8 cellular contexts compared by ENCODE assay signal in genomic region chr9:130043654-130044623, GRCh38. TPM values are rescaled to one million over a fixed set of nuclear protein-coding genes. Genes with fewer than 3 reads are reported as not detected.
A peak's percentile ranks its signal among the peaks of the same experiment; 100 is the strongest.
DNase-seq lines count a peak whose midpoint lies in the region; ATAC-seq, FAIRE-seq and TF ChIP-seq lines count a peak whose summit lies in the region.

No MANE protein-coding gene starts in this region.

- TF ChIP-seq RAD21 in liver (IDR thresholded peaks at IDR 0.05), result peak; percentile 37 to 63

- H3K27me3 ChIP-seq in BJ (ENCODE audit: control insufficient read depth, insufficient read depth, low read length) (no peaks in the 10 kb centered on the region), liver (ENCODE audit: control insufficient read depth in 4 of 4, insufficient read depth in 4 of 4, low read length in 3 of 4) (no peaks in the 10 kb centered on the region), tibial nerve (no peaks in the 10 kb centered on the region)

- H3K36me3 ChIP-seq in BJ (ENCODE audit: control insufficient read depth, insufficient read depth, low read length) (no peaks in the 10 kb centered on the region), KOPT-K1 (ENCODE audit: insufficient read depth, low read length) (no peaks in the 10 kb centered on the region), liver (ENCODE audit: control insufficient read depth in 4 of 4, insufficient read depth in 3 of 4, low read depth in 1 of 4, low read length in 3 of 4) (no peaks in the 10 kb centered on the region), tibial nerve (no peaks in the 10 kb centered on the region)

- peak overlapping the region in 1 of 2 donors; percentile 36 for H3K9ac ChIP-seq in liver (ENCODE audit: low read depth in 1 of 2, low read length in 2 of 2)

- H3K4me1 ChIP-seq in liver (ENCODE audit: control insufficient read depth in 4 of 4, insufficient read depth in 4 of 4, low read length in 3 of 4), result peaks cover 2 to 21% (median 17%) of the 10 kb centered on the region in 4 donors
- peaks cover 0 to 41% (median 11%) of the 10 kb centered on the region in 4 donors for H3K4me1 ChIP-seq in tibial nerve

- TF ChIP-seq POLR2A in tibial nerve (IDR thresholded peaks at IDR 0.05), result peak in 1 of 2 donors; percentile 22

- peak in 1 of 2 donors; percentile 81 for TF ChIP-seq EP300 in tibial nerve (IDR thresholded peaks at IDR 0.05)

- H3K9me3 ChIP-seq in KOPT-K1 (ENCODE audit: insufficient read depth, low read length, poor library complexity, severe bottlenecking), result no peaks in the 10 kb centered on the region
- no peaks in the 10 kb centered on the region for H3K9me3 ChIP-seq in liver (ENCODE audit: control insufficient read depth in 4 of 4, low read length in 3 of 4)
- H3K9me3 ChIP-seq in tibial nerve, result no peaks in the 10 kb centered on the region

- 24% methylated on average over 37 of the region's 37 CpGs for WGBS in liver
- 23 to 25% methylated on average over 37 of the region's 37 CpGs for WGBS in tibial nerve, 2 donors

- H3K27ac ChIP-seq in KOPT-K1 (ENCODE audit: low read depth, low read length, poor library complexity, severe bottlenecking) (peak overlapping the region; percentile 91), liver (ENCODE audit: low read depth in 1 of 2, low read length in 2 of 2) (peak overlapping the region; percentile 89 to 90), tibial nerve (peak overlapping the region; percentile 89 to 98 (median 96))

- ATAC-seq in GM21717 (IDR thresholded peaks at IDR 0.05; ENCODE audit: unreplicated experiment), result no peak

- peak; percentile 23; the same call in 1 of the 2 replicates for TF ChIP-seq CTCF in BJ (IDR thresholded peaks at IDR 0.05; ENCODE audit: insufficient read depth, low read depth, low read length)
- peak; percentile 11 for TF ChIP-seq CTCF in liver (IDR thresholded peaks at IDR 0.05; ENCODE audit: low read depth, low read length, missing input control)
- TF ChIP-seq CTCF in tibial nerve (IDR thresholded peaks at IDR 0.05), result peak in 3 of 5 experiments; percentile 5 to 38 (median 20)

- DNase-seq in BJ (ENCODE audit: low read depth) (no peak), cerebellum (ENCODE audit: low spot score) (peak; percentile 30), tibial nerve (ENCODE audit: low spot score in 2 of 2) (peak; percentile 44 to 71), GM19239 (ENCODE audit: insufficient read length, low spot score) (no peak), superior temporal gyrus (ENCODE audit: extremely low spot score) (no peak)

- FAIRE-seq in GM19239 (lab: Jason Lieb, UNC), result no peak

- H3K4me3 ChIP-seq in BJ (ENCODE audit: low read depth, low read length), result peak overlapping the region; percentile 59
- H3K4me3 ChIP-seq in liver (ENCODE audit: low read depth in 1 of 3, low read length in 3 of 3), result peak overlapping the region; percentile 27 to 95 (median 59)
- H3K4me3 ChIP-seq in tibial nerve, result peak overlapping the region; percentile 84 to 98 (median 91)

- CTCF ChIA-PET in BJ (lab: Yijun Ruan, JAX), result interaction anchor here (0.6 to 1.4 kb wide), 4 partner anchors 10 to 158 kb away, joined by 3 to 5 read pairs (median 4); partner anchors contain the start of gene GPR107

- POLR2A ChIA-PET in BJ (lab: Charles Lee), result no interaction called here

TF ChIP-seq in liver, 16 proteins besides CTCF, POLR2A, EP300 and RAD21:
- TF ChIP-seq MAX (IDR thresholded peaks at IDR 0.05) (peak; percentile 93), FOXA2 (IDR thresholded peaks at IDR 0.05) (no peak), YY1 (IDR thresholded peaks at IDR 0.05) (peak; percentile 86), REST (IDR thresholded peaks at IDR 0.05) (no peak), HNF4G (IDR thresholded peaks at IDR 0.05) (no peak), FOXA1 (IDR thresholded peaks at IDR 0.05) (no peak), ATF3 (IDR thresholded peaks at IDR 0.05) (no peak), GABPA (IDR thresholded peaks at IDR 0.05 in 1 of 2, conservative IDR thresholded peaks at IDR 0.05 in 1 of 2) (no peak), NR2F2 (IDR thresholded peaks at IDR 0.05) (no peak), EGR1 (IDR thresholded peaks at IDR 0.05; ENCODE audit: low read depth in 2 of 2) (peak in 1 of 2 donors; percentile 17), SP1 (IDR thresholded peaks at IDR 0.05) (no peak), ZBTB33 (IDR thresholded peaks at IDR 0.05) (no peak), TAF1 (conservative IDR thresholded peaks at IDR 0.05) (no peak), RXRA (IDR thresholded peaks at IDR 0.05) (no peak), JUND (IDR thresholded peaks at IDR 0.05) (no peak), HNF4A (conservative IDR thresholded peaks at IDR 0.05) (peak in 1 of 2 donors; percentile 37)

RNA-seq across cellular contexts. Expression of gene FNBP1, which starts 0.9 kb away (rescaled TPM):
- polyA plus RNA-seq in BJ (2011; rRNA removed) (7.8 and 15.0 TPM in 2 replicates), liver (1 to 10 TPM; 6.6 to 9.7 TPM)
- 11.6 and 15.9 TPM in 2 replicates for polyA minus RNA-seq in BJ (2011; rRNA and poly(A)+ RNA removed)
- total RNA-seq in cerebellum (73.8 TPM), liver (10 to 100 TPM; 15.0 to 15.6 TPM), tibial nerve (100 to 1,000 TPM in 1 of 4 donors, 10 to 100 TPM in 3; 77.0 to 114 (median 86.4) TPM)

RNA-seq across cellular contexts. Expression of gene GPR107, which starts 9.8 kb away (rescaled TPM):
- 32.5 and 36.4 TPM in 2 replicates for polyA plus RNA-seq in BJ (2011; rRNA removed)
- 21.8 and 23.2 TPM in 2 replicates for polyA minus RNA-seq in BJ (2011; rRNA and poly(A)+ RNA removed)
- 35.6 TPM for total RNA-seq in cerebellum
- total RNA-seq in liver, result 10 to 100 TPM; 11.1 to 17.2 TPM
- polyA plus RNA-seq in liver, result 10 to 100 TPM in 1 of 2 donors, 1 to 10 TPM in 1; 3.8 to 11.6 TPM
- total RNA-seq in tibial nerve, result 10 to 100 TPM; 19.3 to 36.1 (median 28.9) TPM

Comparison
In these comparisons a context has a peak if more than half of its experiments do, and no peak if none do; other contexts are left out.
1. DNase-seq: peak in cerebellum (single experiment) and tibial nerve (2 of 2); none in BJ (single experiment), GM19239 (single experiment) and superior temporal gyrus (single experiment).
2. Peak in every context shown above with its lines, with median percentiles within 50 percentile points of each other: H3K4me3 ChIP-seq, CTCF ChIP-seq and H3K27ac ChIP-seq.